ENCODE assay signal across 9 cellular contexts in genomic region chrX:154470434-154470833, GRCh38.
"Had no signal": no experiment of that assay in that cellular context is flagged by ENCODE, and none has a peak within 500 bp of the region (broad histone marks: within the 10 kb centered on the region; RNA-seq: fewer than 3 reads in every experiment).

No MANE protein-coding gene starts in this region.

- DNase-seq: GM23248, GOT3, H7, H9, HCEC 1CT, HFFc6 had no signal

- H3K9me3 Mint-ChIP-seq: GM23338, HFFc6 had no signal

- H3K27ac ChIP-seq: GM23248 had no signal

- H3K27ac Mint-ChIP-seq: GM23338, H9, HFFc6 had no signal

- H3K4me3 Mint-ChIP-seq: GM23338, H9, HFFc6 had no signal

- ATAC-seq: GM23338, HCT116 had no signal

- H3K4me1 Mint-ChIP-seq: GM23338, H9 had no signal

- H3K9me3 ChIP-seq: HAP-1 had no signal

- H3K4me1 ChIP-seq: HAP-1 had no signal

- H3K4me3 ChIP-seq: GM23248, GM23338, HAP-1 had no signal
